8 cellular contexts compared by ENCODE assay signal in genomic region chr17:32323784-32324590, GRCh38. TPM values are rescaled to one million over a fixed set of nuclear protein-coding genes. Genes with fewer than 3 reads are reported as not detected.
DNase-seq lines count a peak whose midpoint lies in the region; ATAC-seq and TF ChIP-seq lines count a peak whose summit lies in the region.

No MANE protein-coding gene starts in this region.

- DNase-seq in GM06990 (ENCODE audit: extremely low read depth, insufficient read length) (peak; percentile 22), dermis blood vessel endothelial cell (peak; percentile 50), omental fat pad (ENCODE audit: low spot score) (no peak), iPS-NIHi7 (ENCODE audit: extremely low spot score) (no peak)

- H3K4me3 ChIP-seq in GM06990 (replicated peaks; ENCODE audit: low read depth, low read length), result no peak overlapping the region

- TF ChIP-seq CTCF in GM06990 (IDR thresholded peaks at IDR 0.05; ENCODE audit: insufficient read depth, low read length, poor library complexity, severe bottlenecking), result no peak
- no peak for TF ChIP-seq CTCF in omental fat pad (IDR thresholded peaks at IDR 0.05)

- H3K36me3 ChIP-seq in GM06990 (ENCODE audit: control insufficient read depth, insufficient read depth, low read length), result no peaks in the 10 kb centered on the region

- H3K27me3 ChIP-seq in GM06990 (replicated peaks; ENCODE audit: control insufficient read depth, insufficient read depth, low read length), result no peaks in the 10 kb centered on the region

- ATAC-seq in SK-N-SH treated with all-trans-retinoic acid at 6 μM for 48 hours (peak; percentile 73), omental fat pad (ENCODE audit: low FRiP score) (peak; percentile 61), GM21447 (IDR thresholded peaks at IDR 0.05; ENCODE audit: unreplicated experiment) (no peak), HG03521 (IDR thresholded peaks at IDR 0.05; ENCODE audit: unreplicated experiment) (no peak), HG02870 (IDR thresholded peaks at IDR 0.05; ENCODE audit: unreplicated experiment) (no peak)

TF ChIP-seq in SK-N-SH treated with all-trans-retinoic acid at 6 μM for 48 hours, 23 proteins besides CTCF, POLR2A, EP300 and RAD21:
- TF ChIP-seq PPARA (CRISPR knock-in tag; IDR thresholded peaks at IDR 0.05; ENCODE audit: borderline replicate concordance), result no peak
- no peak for TF ChIP-seq ESRRG (CRISPR knock-in tag; IDR thresholded peaks at IDR 0.05)
- no peak for TF ChIP-seq RARB (CRISPR knock-in tag; IDR thresholded peaks at IDR 0.05)
- no peak for TF ChIP-seq ZNF565 (CRISPR knock-in tag; conservative IDR thresholded peaks at IDR 0.05; ENCODE audit: low read depth)
- no peak for TF ChIP-seq CREB5 (CRISPR knock-in tag; IDR thresholded peaks at IDR 0.05; ENCODE audit: low read depth)
- no peak for TF ChIP-seq CSRNP3 (CRISPR knock-in tag; IDR thresholded peaks at IDR 0.05)
- TF ChIP-seq ZFP3 (CRISPR knock-in tag; IDR thresholded peaks at IDR 0.05), result no peak
- no peak for TF ChIP-seq ZNF70 (CRISPR knock-in tag; IDR thresholded peaks at IDR 0.05)
- TF ChIP-seq BACH2 (CRISPR knock-in tag; IDR thresholded peaks at IDR 0.05; ENCODE audit: borderline replicate concordance), result no peak
- no peak for TF ChIP-seq TCF4 (CRISPR knock-in tag; IDR thresholded peaks at IDR 0.05; ENCODE audit: borderline replicate concordance)
- no peak for TF ChIP-seq GLIS3 (CRISPR knock-in tag; IDR thresholded peaks at IDR 0.05)
- no peak for TF ChIP-seq POU6F1 (CRISPR knock-in tag; IDR thresholded peaks at IDR 0.05; ENCODE audit: borderline replicate concordance, low read depth)
- no peak for TF ChIP-seq ZNF8 (CRISPR knock-in tag; IDR thresholded peaks at IDR 0.05)
- no peak for TF ChIP-seq ARNTL (CRISPR knock-in tag; IDR thresholded peaks at IDR 0.05; ENCODE audit: borderline replicate concordance, low read depth)
- no peak for TF ChIP-seq ZFP30 (CRISPR knock-in tag; IDR thresholded peaks at IDR 0.05)
- no peak for TF ChIP-seq TSHZ2 (CRISPR knock-in tag; IDR thresholded peaks at IDR 0.05)
- no peak for TF ChIP-seq CSDC2 (CRISPR knock-in tag; IDR thresholded peaks at IDR 0.05)
- TF ChIP-seq ZC3H10 (CRISPR knock-in tag; IDR thresholded peaks at IDR 0.05), result no peak
- no peak for TF ChIP-seq TOX (CRISPR knock-in tag; IDR thresholded peaks at IDR 0.05; ENCODE audit: borderline replicate concordance)
- no peak for TF ChIP-seq SNAI2 (CRISPR knock-in tag; IDR thresholded peaks at IDR 0.05)

RNA-seq across cellular contexts. Expression of gene C17orf75, which starts 18.0 kb away (rescaled TPM):
- 16.5 and 19.6 TPM in 2 replicates for total RNA-seq in dermis blood vessel endothelial cell
- 10 to 100 TPM in 1 of 4 donors, 1 to 10 TPM in 3; 5.3 to 11.0 (median 7.7) TPM for total RNA-seq in omental fat pad

RNA-seq across cellular contexts. Expression of gene ZNF207, which starts 26.0 kb away (rescaled TPM):
- total RNA-seq in dermis blood vessel endothelial cell (115 and 117 TPM in 2 replicates), omental fat pad (100 to 1,000 TPM; 121 to 193 (median 141) TPM)

RNA-seq across cellular contexts. Expression of gene RHBDL3, which starts 58.4 kb away (rescaled TPM):
- total RNA-seq in dermis blood vessel endothelial cell (0.05 TPM in 1 of 2 replicates, not detected in the other), omental fat pad (1 to 10 TPM in 1 of 4 donors, under 1 TPM in 2, not detected in 1; 0.31 to 1.1 (median 0.37) TPM)

Comparison
In these comparisons a context has a peak if more than half of its experiments do, and no peak if none do; other contexts are left out.
1. DNase-seq: peak in GM06990 (single experiment) and dermis blood vessel endothelial cell (single experiment); none in omental fat pad (single experiment) and iPS-NIHi7 (single experiment).
2. ATAC-seq: peak in SK-N-SH treated with all-trans-retinoic acid at 6 μM for 48 hours (single experiment) and omental fat pad (single experiment); none in GM21447 (single experiment), HG03521 (single experiment) and HG02870 (single experiment).